8 cellular contexts compared by ENCODE assay signal in genomic region chr5:140109050-140109817, GRCh38. TPM values are rescaled to one million over a fixed set of nuclear protein-coding genes. Genes with fewer than 3 reads are reported as not detected.
DNase-seq lines count a peak whose midpoint lies in the region; ATAC-seq and TF ChIP-seq lines count a peak whose summit lies in the region.

No MANE protein-coding gene starts in this region.

- H3K9ac ChIP-seq in HCT116 (ENCODE audit: low read length) (peak overlapping the region; percentile 83), mesendoderm (ENCODE audit: low read length) (no peak overlapping the region)

- H4K5ac ChIP-seq in mesendoderm (ENCODE audit: low read length), result no peak overlapping the region

- no peak overlapping the region for H2BK15ac ChIP-seq in mesendoderm (replicated peaks; ENCODE audit: low read depth)

- H2AFZ ChIP-seq in HCT116 (ENCODE audit: low read depth, low read length, poor library complexity, severe bottlenecking), result no peak overlapping the region

- RAD21 ChIA-PET in HCT116 (lab: Charles Lee; ENCODE audit: low non-redundant PET in 1 of 2, low total read pairs in 2 of 2, uncharacterized antibody in 2 of 2, unreplicated experiment in 2 of 2), result no interaction called here

- no peak for DNase-seq in AG04450 (ENCODE audit: low read depth, low spot score)
- DNase-seq in HCT116 (ENCODE audit: low read depth, low spot score), result no peak
- peak in 2 of 4 donors; percentile 16 to 48 for DNase-seq in body of pancreas
- DNase-seq in mesendoderm, result peak; percentile 36
- DNase-seq in NCI-H2227 (lab: John Stamatoyannopoulos, UW; ENCODE audit: unreplicated experiment), result no peak

- H3K27me3 ChIP-seq in AG04450 (ENCODE audit: control insufficient read depth, insufficient read depth, low read length) (peaks cover 13% of the 10 kb centered on the region), HCT116 (ENCODE audit: insufficient read depth, low read length) (no peaks in the 10 kb centered on the region), body of pancreas (no peaks in the 10 kb centered on the region), mesendoderm (ENCODE audit: insufficient read depth, low read length, poor library complexity) (peaks cover 31% of the 10 kb centered on the region)

- H3K4me2 ChIP-seq in HCT116 (ENCODE audit: low read length) (peak overlapping the region; percentile 95), mesendoderm (ENCODE audit: low read length) (peak overlapping the region; percentile 14)

- no peak for TF ChIP-seq RAD21 in HCT116 (IDR thresholded peaks at IDR 0.05; ENCODE audit: low read depth)

- H3K79me2 ChIP-seq in HCT116 (ENCODE audit: insufficient read depth, low read length) (peaks cover 55% of the 10 kb centered on the region), mesendoderm (ENCODE audit: control insufficient read depth, insufficient read depth, low read length) (no peaks in the 10 kb centered on the region)

- no peak overlapping the region for H3K4ac ChIP-seq in mesendoderm (ENCODE audit: low read depth, low read length)

- H3K4me1 ChIP-seq in HCT116 (ENCODE audit: control insufficient read depth in 1 of 2, insufficient read depth in 2 of 2, low read length in 2 of 2) (peaks cover 10 to 44% of the 10 kb centered on the region in 2 experiments), body of pancreas (peaks cover 46% of the 10 kb centered on the region), mesendoderm (ENCODE audit: control insufficient read depth, low read depth, low read length) (peaks cover 4% of the 10 kb centered on the region)

- no peaks in the 10 kb centered on the region for H3K9me2 ChIP-seq in HCT116 (ENCODE audit: insufficient read depth)

- TF ChIP-seq POLR2A in HCT116 (IDR thresholded peaks at IDR 0.05; ENCODE audit: borderline replicate concordance, extremely low read depth, insufficient read depth, insufficient read length) (no peak), body of pancreas (IDR thresholded peaks at IDR 0.05) (no peak)

- H2BK120ac ChIP-seq in mesendoderm (ENCODE audit: low read depth, low read length), result no peak overlapping the region

- H3K23ac ChIP-seq in mesendoderm (ENCODE audit: low read length), result no peak overlapping the region

- POLR2A ChIA-PET in AG04450 (lab: Yijun Ruan, JAX), result no interaction called here
- POLR2A ChIA-PET in HCT116 (lab: Charles Lee), result no interaction called here

- CTCF ChIA-PET in AG04450 (lab: Charles Lee) (interaction anchor here (0.6 to 2.7 kb wide), 5 partner anchors 9 to 344 kb away, joined by 3 to 16 read pairs (median 5); no protein-coding TSS in a partner anchor), HCT116 (lab: Charles Lee) (interaction anchor here (1.0 to 2.1 kb wide), 2 partner anchors 9 to 37 kb away, joined by 3 to 6 read pairs; no protein-coding TSS in a partner anchor)

- no peaks in the 10 kb centered on the region for H4K20me1 ChIP-seq in HCT116 (ENCODE audit: insufficient read depth)

- H3K4me3 ChIP-seq in AG04450 (ENCODE audit: low read depth, low read length) (peak overlapping the region; percentile 79), HCT116 (replicated peaks in 1 of 2; ENCODE audit: low read depth in 1 of 2, low read length in 2 of 2) (peak overlapping the region; percentile 87 to 94), body of pancreas (peak overlapping the region in 1 of 2 donors; percentile 56), mesendoderm (ENCODE audit: low read length) (no peak overlapping the region)

- H3K9me3 ChIP-seq in AG04450 (ENCODE audit: control insufficient read depth, insufficient read depth, low read length) (no peaks in the 10 kb centered on the region; the same call in 1 of the 2 replicates), HCT116 (ENCODE audit: control insufficient read depth in 1 of 2, insufficient read depth in 1 of 2, low read depth in 1 of 2, low read length in 2 of 2) (no peaks in the 10 kb centered on the region), body of pancreas (no peaks in the 10 kb centered on the region)

- ATAC-seq in HCT116, result no peak
- no peak for ATAC-seq in body of pancreas
- no peak for ATAC-seq in GM21447 (IDR thresholded peaks at IDR 0.05; ENCODE audit: unreplicated experiment)
- ATAC-seq in GM18519 (IDR thresholded peaks at IDR 0.05; ENCODE audit: low FRiP score, unreplicated experiment), result no peak
- ATAC-seq in GM18511 (IDR thresholded peaks at IDR 0.05; ENCODE audit: unreplicated experiment), result no peak

- intact Hi-C loops in HCT116 (cut with micrococcal nuclease), result no loop called here
- intact Hi-C loops in body of pancreas (cut with DNase I), result no loop called here

- 12 to 16% methylated on average over 23 of the region's 23 CpGs for WGBS in body of pancreas, 2 donors
- WGBS in mesendoderm (ENCODE audit: extremely low coverage, insufficient coverage, low lambda C conversion rate), result no CpG with 5 or more reads among the region's 23 CpGs

- H3K36me3 ChIP-seq in HCT116 (ENCODE audit: control insufficient read depth in 1 of 2, insufficient read depth in 2 of 2, low read length in 2 of 2) (no peaks in the 10 kb centered on the region), body of pancreas (replicated peaks in 1 of 2; ENCODE audit: insufficient read depth in 1 of 2, low read depth in 2 of 2) (no peaks in the 10 kb centered on the region), mesendoderm (ENCODE audit: control insufficient read depth, insufficient read depth, low read length) (no peaks in the 10 kb centered on the region)

- TF ChIP-seq CTCF in AG04450 (IDR thresholded peaks at IDR 0.05; ENCODE audit: low read depth, low read length), result no peak
- TF ChIP-seq CTCF in HCT116 (IDR thresholded peaks at IDR 0.05 in 2 of 3, conservative IDR thresholded peaks at IDR 0.05 in 1 of 3; ENCODE audit: borderline replicate concordance in 1 of 3, insufficient read depth in 1 of 3, low read depth in 2 of 3, low read length in 2 of 3), result no peak
- TF ChIP-seq CTCF in body of pancreas (IDR thresholded peaks at IDR 0.05), result no peak

- H3K79me1 ChIP-seq in mesendoderm (ENCODE audit: low read length), result no peaks in the 10 kb centered on the region

- H2BK5ac ChIP-seq in mesendoderm (ENCODE audit: low read length), result no peak overlapping the region

- no peak overlapping the region for H2AK5ac ChIP-seq in mesendoderm (ENCODE audit: low read length)

- no peak overlapping the region for H3K18ac ChIP-seq in mesendoderm (ENCODE audit: low read length)

- H3K27ac ChIP-seq in AG04450 (ENCODE audit: low read depth, low read length) (no peak overlapping the region), HCT116 (ENCODE audit: low read depth, low read length) (peak overlapping the region; percentile 89; the same call in 1 of the 2 replicates), body of pancreas (peak overlapping the region; percentile 4 to 99 (median 94)), mesendoderm (ENCODE audit: low read depth, low read length) (no peak overlapping the region)

- H4K8ac ChIP-seq in mesendoderm (ENCODE audit: low read depth, low read length), result no peak overlapping the region

- no peak overlapping the region for H3K56ac ChIP-seq in mesendoderm (ENCODE audit: low read length)

- BruUV-seq in HCT116 (replicated peaks; lab: Mats Ljungman, UMichigan), result TSS peak; percentile 68

TF ChIP-seq in HCT116, 20 proteins besides CTCF, POLR2A, EP300 and RAD21 (continues in another document):
- no peak for TF ChIP-seq CBX3 (IDR thresholded peaks at IDR 0.05; ENCODE audit: low read depth)
- no peak for TF ChIP-seq FOSL1 (IDR thresholded peaks at IDR 0.05; ENCODE audit: low read depth)
- TF ChIP-seq POLR2AphosphoS5 (IDR thresholded peaks at IDR 0.05; ENCODE audit: low read depth, low read length), result no peak
- TF ChIP-seq EZH2phosphoT487 (IDR thresholded peaks at IDR 0.05; ENCODE audit: borderline replicate concordance), result no peak
- no peak for TF ChIP-seq JUND (IDR thresholded peaks at IDR 0.05)
- TF ChIP-seq, protein P1, sequence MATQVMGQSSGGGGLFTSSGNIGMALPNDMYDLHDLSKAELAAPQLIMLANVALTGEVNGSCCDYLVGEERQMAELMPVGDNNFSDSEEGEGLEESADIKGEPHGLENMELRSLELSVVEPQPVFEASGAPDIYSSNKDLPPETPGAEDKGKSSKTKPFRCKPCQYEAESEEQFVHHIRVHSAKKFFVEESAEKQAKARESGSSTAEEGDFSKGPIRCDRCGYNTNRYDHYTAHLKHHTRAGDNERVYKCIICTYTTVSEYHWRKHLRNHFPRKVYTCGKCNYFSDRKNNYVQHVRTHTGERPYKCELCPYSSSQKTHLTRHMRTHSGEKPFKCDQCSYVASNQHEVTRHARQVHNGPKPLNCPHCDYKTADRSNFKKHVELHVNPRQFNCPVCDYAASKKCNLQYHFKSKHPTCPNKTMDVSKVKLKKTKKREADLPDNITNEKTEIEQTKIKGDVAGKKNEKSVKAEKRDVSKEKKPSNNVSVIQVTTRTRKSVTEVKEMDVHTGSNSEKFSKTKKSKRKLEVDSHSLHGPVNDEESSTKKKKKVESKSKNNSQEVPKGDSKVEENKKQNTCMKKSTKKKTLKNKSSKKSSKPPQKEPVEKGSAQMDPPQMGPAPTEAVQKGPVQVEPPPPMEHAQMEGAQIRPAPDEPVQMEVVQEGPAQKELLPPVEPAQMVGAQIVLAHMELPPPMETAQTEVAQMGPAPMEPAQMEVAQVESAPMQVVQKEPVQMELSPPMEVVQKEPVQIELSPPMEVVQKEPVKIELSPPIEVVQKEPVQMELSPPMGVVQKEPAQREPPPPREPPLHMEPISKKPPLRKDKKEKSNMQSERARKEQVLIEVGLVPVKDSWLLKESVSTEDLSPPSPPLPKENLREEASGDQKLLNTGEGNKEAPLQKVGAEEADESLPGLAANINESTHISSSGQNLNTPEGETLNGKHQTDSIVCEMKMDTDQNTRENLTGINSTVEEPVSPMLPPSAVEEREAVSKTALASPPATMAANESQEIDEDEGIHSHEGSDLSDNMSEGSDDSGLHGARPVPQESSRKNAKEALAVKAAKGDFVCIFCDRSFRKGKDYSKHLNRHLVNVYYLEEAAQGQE (IDR thresholded peaks at IDR 0.05; ENCODE audit: low read depth), result no peak
- TF ChIP-seq SIN3A (IDR thresholded peaks at IDR 0.05; ENCODE audit: low read depth), result no peak
- TF ChIP-seq ZFX (IDR thresholded peaks at IDR 0.05), result no peak
- no peak for TF ChIP-seq CEBPB (IDR thresholded peaks at IDR 0.05; ENCODE audit: low read depth)
- no peak for TF ChIP-seq YY1 (IDR thresholded peaks at IDR 0.05; ENCODE audit: extremely low read depth, insufficient replicate concordance, low read depth, low read length)
- TF ChIP-seq ELF1 (IDR thresholded peaks at IDR 0.05; ENCODE audit: borderline replicate concordance, low read depth), result no peak

RNA-seq across cellular contexts. Expression of gene PURA, which starts 4.7 kb away (rescaled TPM):
- 3.5 and 4.5 TPM in 2 replicates for polyA plus RNA-seq in AG04450 (2011; rRNA removed)
- polyA minus RNA-seq in AG04450 (2011; rRNA and poly(A)+ RNA removed), result 5.4 and 9.6 TPM in 2 replicates
- total RNA-seq in HCT116 (2021; ENCODE audit: unreplicated experiment) (15.2 TPM), body of pancreas (10 to 100 TPM; 29.1 to 34.6 TPM)
- 3.9 and 5.3 TPM in 2 replicates for polyA plus RNA-seq in HCT116 (2012)
- 0.86 TPM for polyA plus RNA-seq in mesendoderm (2013, experiment 1 of 2)
- 0.77 TPM for polyA plus RNA-seq in mesendoderm (2013, experiment 2 of 2)

RNA-seq across cellular contexts. Expression of gene IGIP, which starts 16.5 kb away (rescaled TPM):
- polyA plus RNA-seq in AG04450 (2011; rRNA removed), result 1.6 and 2.2 TPM in 2 replicates
- polyA minus RNA-seq in AG04450 (2011; rRNA and poly(A)+ RNA removed), result 3.6 and 7.3 TPM in 2 replicates
- total RNA-seq in HCT116 (2021; ENCODE audit: unreplicated experiment), result 5.2 TPM
- 1.4 and 2.4 TPM in 2 replicates for polyA plus RNA-seq in HCT116 (2012)
- total RNA-seq in body of pancreas, result 10 to 100 TPM in 1 of 2 donors, 1 to 10 TPM in 1; 6.3 to 16.6 TPM
- polyA plus RNA-seq in mesendoderm (2013, experiment 1 of 2), result 0.04 TPM
- 0.04 TPM for polyA plus RNA-seq in mesendoderm (2013, experiment 2 of 2)

Comparison
In these comparisons a context has a peak if more than half of its experiments do, and no peak if none do; other contexts are left out.
1. H3K27ac ChIP-seq: peak in HCT116 (single experiment) and body of pancreas (4 of 4); none in AG04450 (single experiment) and mesendoderm (single experiment).